Comparison of ENCODE assay signal across 25 cellular contexts in genomic region chr20:32636278-32636677, GRCh38. TPM values are rescaled to one million over a fixed set of nuclear protein-coding genes. Genes with fewer than 3 reads are reported as not detected.
DNase-seq lines count a peak whose midpoint lies in the region; ATAC-seq and TF ChIP-seq lines count a peak whose summit lies in the region.
"Had no signal": no experiment of that assay in that cellular context is flagged by ENCODE, and none has a peak within 500 bp of the region (broad histone marks: within the 10 kb centered on the region; RNA-seq: fewer than 3 reads in every experiment).

No MANE protein-coding gene starts in this region.

- H3K79me2 ChIP-seq in osteoblast (ENCODE audit: insufficient read depth, low read length) (no peaks in the 10 kb centered on the region), PC-3 (ENCODE audit: low read length) (no peaks in the 10 kb centered on the region)

- H3K27ac Mint-ChIP-seq in endodermal cell: no peak overlapping the region
- H3K27ac Mint-ChIP-seq: activated CD4-positive, alpha-beta T cell treated with anti-CD3 and anti-CD28 coated beads, Interleukin-2, amount 10 ng/mL, durations not matched to agents 7 days and 5 days; CD4-positive, alpha-beta T cell; T-helper 2 cell treated with Interferon-gamma antibody and Interleukin-4, amounts not matched to agents 5 μg/mL and 100 μg/mL, for 36 hours had no signal

- H3K4me1 ChIP-seq in endodermal cell (ENCODE audit: control insufficient read depth, insufficient read depth, low read length): peaks cover 11% of the 10 kb centered on the region
- peaks cover 8% of the 10 kb centered on the region for H3K4me1 ChIP-seq in osteoblast (ENCODE audit: insufficient read depth, low read length)
- H3K4me1 ChIP-seq in prostate gland (replicated peaks): no peaks in the 10 kb centered on the region
- H3K4me1 ChIP-seq in PC-3 (ENCODE audit: insufficient read depth, low read length): no peaks in the 10 kb centered on the region

- H2AFZ ChIP-seq in osteoblast (ENCODE audit: low read length) (no peak overlapping the region), PC-3 (ENCODE audit: low read length) (no peak overlapping the region)

- H3K4me2 ChIP-seq in osteoblast (ENCODE audit: insufficient read depth, low read length): no peak overlapping the region
- H3K4me2 ChIP-seq in PC-3 (ENCODE audit: low read length): no peak overlapping the region

- H4K20me1 ChIP-seq in osteoblast (ENCODE audit: insufficient read depth, low read length) (no peaks in the 10 kb centered on the region), PC-3 (ENCODE audit: low read length) (no peaks in the 10 kb centered on the region)

- 83 to 86% methylated on average over 8 to 10 of the region's 10 CpGs for WGBS in endodermal cell (ENCODE audit: insufficient coverage in 1 of 2, insufficient read length in 1 of 2), 2 experiments
- 42% methylated on average over 10 of the region's 10 CpGs for WGBS in prostate gland

- H3K4me3 Mint-ChIP-seq in endodermal cell: no peak overlapping the region
- H3K4me3 Mint-ChIP-seq: activated CD4-positive, alpha-beta T cell treated with anti-CD3 and anti-CD28 coated beads, Interleukin-2, amount 10 ng/mL, durations not matched to agents 7 days and 5 days; CD4-positive, alpha-beta T cell; T-helper 2 cell treated with Interferon-gamma antibody and Interleukin-4, amounts not matched to agents 5 μg/mL and 100 μg/mL, for 36 hours had no signal

- H3K36me3 ChIP-seq in endodermal cell (ENCODE audit: control insufficient read depth, insufficient read depth, low read length) (no peaks in the 10 kb centered on the region), osteoblast (ENCODE audit: insufficient read depth, low read length) (no peaks in the 10 kb centered on the region), prostate gland (no peaks in the 10 kb centered on the region), PC-3 (ENCODE audit: low read depth, low read length) (no peaks in the 10 kb centered on the region)
- H3K36me3 ChIP-seq: tibial nerve had no signal

- intact Hi-C loops in prostate gland (cut with DNase I): no loop called here
- intact Hi-C loops in PC-3 (cut with micrococcal nuclease): no loop called here

- POLR2A ChIA-PET in PC-3 (lab: Charles Lee; ENCODE audit: unreplicated experiment): no interaction called here

- H3K27me3 ChIP-seq in endodermal cell (ENCODE audit: control insufficient read depth, insufficient read depth, low read length, poor library complexity, severe bottlenecking) (no peaks in the 10 kb centered on the region), osteoblast (ENCODE audit: insufficient read depth, low read length) (peaks cover 18% of the 10 kb centered on the region), prostate gland (replicated peaks; ENCODE audit: insufficient read depth) (no peaks in the 10 kb centered on the region), PC-3 (ENCODE audit: low read length) (peaks cover 9% of the 10 kb centered on the region; the same call in 1 of the 2 replicates)
- H3K27me3 ChIP-seq: tibial nerve had no signal

- H3K4me1 Mint-ChIP-seq in endodermal cell: peaks cover 43% of the 10 kb centered on the region

- H3K9me3 ChIP-seq in endodermal cell (ENCODE audit: control insufficient read depth, low read length) (no peaks in the 10 kb centered on the region), osteoblast (ENCODE audit: low read depth, low read length) (no peaks in the 10 kb centered on the region), prostate gland (no peaks in the 10 kb centered on the region), PC-3 (ENCODE audit: low read length) (no peaks in the 10 kb centered on the region)
- H3K9me3 ChIP-seq: tibial nerve had no signal

- H3K9ac ChIP-seq in endodermal cell (ENCODE audit: extremely low read depth, low read length, poor library complexity, severe bottlenecking): no peak overlapping the region
- no peak overlapping the region for H3K9ac ChIP-seq in PC-3 (ENCODE audit: low read length)

- H3K36me3 Mint-ChIP-seq in endodermal cell (ENCODE audit: low read depth): no peaks in the 10 kb centered on the region

- H3K9me3 Mint-ChIP-seq in endodermal cell: no peaks in the 10 kb centered on the region
- H3K9me3 Mint-ChIP-seq: activated CD4-positive, alpha-beta T cell treated with anti-CD3 and anti-CD28 coated beads, Interleukin-2, amount 10 ng/mL, durations not matched to agents 7 days and 5 days; CD4-positive, alpha-beta T cell; T-helper 2 cell treated with Interferon-gamma antibody and Interleukin-4, amounts not matched to agents 5 μg/mL and 100 μg/mL, for 36 hours had no signal

- H3K4me3 ChIP-seq in endodermal cell (ENCODE audit: low read length) (no peak overlapping the region), osteoblast (ENCODE audit: insufficient read depth, low read length) (no peak overlapping the region), prostate gland (no peak overlapping the region), PC-3 (ENCODE audit: low read length) (no peak overlapping the region)
- H3K4me3 ChIP-seq: coronary artery, tibial nerve had no signal

- ATAC-seq in PC-3: no peak
- ATAC-seq in left lobe of liver: no peak
- ATAC-seq: foreskin keratinocyte, Panc1 had no signal

- H3K9me2 ChIP-seq in PC-3 (replicated peaks; ENCODE audit: low read length): no peaks in the 10 kb centered on the region

- H3K27ac ChIP-seq in endodermal cell (ENCODE audit: low read depth, low read length) (no peak overlapping the region), osteoblast (ENCODE audit: low read depth, low read length) (no peak overlapping the region), prostate gland (no peak overlapping the region), PC-3 (ENCODE audit: low read length) (no peak overlapping the region)
- H3K27ac ChIP-seq: coronary artery, foreskin keratinocyte, tibial nerve had no signal

- CTCF ChIA-PET in PC-3 (lab: Charles Lee): no interaction called here

- TF ChIP-seq POLR2A in prostate gland (IDR thresholded peaks at IDR 0.05): no peak

- BruUV-seq in PC-3 (replicated peaks; lab: Mats Ljungman, UMichigan): no TSS peak

- H3K27me3 Mint-ChIP-seq in endodermal cell (ENCODE audit: insufficient read depth): peaks cover 1% of the 10 kb centered on the region
- H3K27me3 Mint-ChIP-seq: activated CD4-positive, alpha-beta T cell treated with anti-CD3 and anti-CD28 coated beads, Interleukin-2, amount 10 ng/mL, durations not matched to agents 7 days and 5 days; CD4-positive, alpha-beta T cell had no signal

- TF ChIP-seq CTCF in endodermal cell (conservative IDR thresholded peaks at IDR 0.05) (no peak), osteoblast (IDR thresholded peaks at IDR 0.05; ENCODE audit: extremely low read depth, low read depth, low read length) (no peak), prostate gland (IDR thresholded peaks at IDR 0.05) (no peak), PC-3 (conservative IDR thresholded peaks at IDR 0.05; ENCODE audit: low read depth, low read length) (no peak)

- DNase-seq in NCI-H524 (lab: John Stamatoyannopoulos, UW) (peak; percentile 49 to 52), NCI-H524 treated with DMSO at 0.1 percent for 48 hours (lab: John Stamatoyannopoulos, UW) (no peak), NCI-H69 (lab: John Stamatoyannopoulos, UW) (peak; percentile 49), endodermal cell (peak; percentile 57), osteoblast (ENCODE audit: insufficient read length, low spot score, missing footprints) (peak; percentile 49), prostate gland (ENCODE audit: low spot score) (no peak), PC-3 (no peak), left lobe of liver (ENCODE audit: low spot score) (no peak)
- DNase-seq: 8988T; activated CD4-positive, alpha-beta T cell treated with anti-CD3 and anti-CD28 coated beads, Interleukin-2, amount 10 ng/mL, durations not matched to agents 7 days and 5 days; activated T-cell treated with anti-CD3 and anti-CD28 coated beads, Interleukin-2, amount 50 U/mL, for 48 hours; CD4-positive, alpha-beta T cell; effector memory CD4-positive, alpha-beta T cell; foreskin keratinocyte; KBM-7; mammary epithelial cell; NCI-H1436 treated with DMSO at 0.1 percent for 48 hours; NCI-H2107; SHP77 had no signal

- no peaks in the 10 kb centered on the region for H3F3A ChIP-seq in PC-3 (ENCODE audit: low read length, unreplicated experiment)

RNA-seq across cellular contexts. Expression of gene C20orf203, which starts 37.5 kb away (rescaled TPM):
- total RNA-seq in endodermal cell (under 1 TPM; 0.18 to 0.24 TPM), osteoblast (under 0.01 and 0.29 TPM in 2 replicates), prostate gland (under 1 TPM; 0.14 to 0.51 TPM), PC-3 (2014; rRNA removed) (not detected in 2 replicates), left lobe of liver (not detected)
- 0.28 TPM for polyA plus RNA-seq in endodermal cell (2013, experiment 1 of 2)
- 0.41 TPM for polyA plus RNA-seq in endodermal cell (2013, experiment 2 of 2)
- total RNA-seq: foreskin keratinocyte, HT1080, mammary epithelial cell, NCI-H460 had no signal
- polyA plus RNA-seq: foreskin keratinocyte, mammary epithelial cell had no signal

RNA-seq across cellular contexts. Expression of gene NOL4L, which starts 51.1 kb away (rescaled TPM):
- total RNA-seq in endodermal cell (10 to 100 TPM; 39.6 to 50.7 TPM), osteoblast (5.9 and 6.2 TPM in 2 replicates), prostate gland (10 to 100 TPM; 18.0 to 59.7 TPM), PC-3 (2014; rRNA removed) (5.4 and 7.3 TPM in 2 replicates), left lobe of liver (5.8 TPM)
- 44.8 TPM for polyA plus RNA-seq in endodermal cell (2013, experiment 1 of 2)
- 45.4 TPM for polyA plus RNA-seq in endodermal cell (2013, experiment 2 of 2)

Comparison
In these comparisons a context has a peak if more than half of its experiments do, and no peak if none do; other contexts are left out.
1. DNase-seq: peak in NCI-H524 (2 of 2), NCI-H69 (single experiment), endodermal cell (single experiment) and osteoblast (single experiment); none in NCI-H524 treated with DMSO at 0.1 percent for 48 hours (single experiment), prostate gland (single experiment), PC-3 (single experiment) and left lobe of liver (single experiment).